ENCODE assay signal across 1 cellular context in genomic region chr6:3825331-3825831, GRCh38.
A peak's percentile ranks its signal among the peaks of the same experiment; 100 is the strongest.
TF ChIP-seq lines count a peak whose summit lies in the region.

No MANE protein-coding gene starts in this region.

TF ChIP-seq in HepG2, 621 proteins besides CTCF, POLR2A, EP300 and RAD21 (continued from another document and continues in another):
- peak; percentile 83 to 91 for TF ChIP-seq HMGXB4 (CRISPR knock-in tag; IDR thresholded peaks at IDR 0.05; ENCODE audit: borderline replicate concordance in 1 of 2, low read depth in 1 of 2)
- TF ChIP-seq, protein P1, sequence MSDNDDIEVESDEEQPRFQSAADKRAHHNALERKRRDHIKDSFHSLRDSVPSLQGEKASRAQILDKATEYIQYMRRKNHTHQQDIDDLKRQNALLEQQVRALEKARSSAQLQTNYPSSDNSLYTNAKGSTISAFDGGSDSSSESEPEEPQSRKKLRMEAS (IDR thresholded peaks at IDR 0.05), result peak; percentile 46
- TF ChIP-seq NKX3-1 (CRISPR knock-in tag; IDR thresholded peaks at IDR 0.05), result no peak
- TF ChIP-seq, protein P2, sequence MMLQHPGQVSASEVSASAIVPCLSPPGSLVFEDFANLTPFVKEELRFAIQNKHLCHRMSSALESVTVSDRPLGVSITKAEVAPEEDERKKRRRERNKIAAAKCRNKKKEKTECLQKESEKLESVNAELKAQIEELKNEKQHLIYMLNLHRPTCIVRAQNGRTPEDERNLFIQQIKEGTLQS (CRISPR knock-in tag; IDR thresholded peaks at IDR 0.05), result no peak
- TF ChIP-seq MTA1 (CRISPR knock-in tag; IDR thresholded peaks at IDR 0.05; ENCODE audit: borderline replicate concordance), result no peak
- no peak for TF ChIP-seq ZBTB7A (CRISPR knock-in tag; IDR thresholded peaks at IDR 0.05)
- TF ChIP-seq NFE2 (CRISPR knock-in tag; IDR thresholded peaks at IDR 0.05), result no peak
- peak; percentile 58; the same call in 1 of the 2 replicates for TF ChIP-seq SMAD3 (CRISPR knock-in tag; IDR thresholded peaks at IDR 0.05)
- no peak; the same call in 1 of the 2 replicates for TF ChIP-seq ZC3H13 (CRISPR knock-in tag; IDR thresholded peaks at IDR 0.05)
- TF ChIP-seq DNMT3B (CRISPR knock-in tag; conservative IDR thresholded peaks at IDR 0.05), result no peak
- TF ChIP-seq PCBP1 (IDR thresholded peaks at IDR 0.05; ENCODE audit: borderline replicate concordance, low read depth, low read length), result no peak
- TF ChIP-seq RELA (CRISPR knock-in tag; IDR thresholded peaks at IDR 0.05), result no peak
- TF ChIP-seq MTF1 (CRISPR knock-in tag; IDR thresholded peaks at IDR 0.05), result no peak
- TF ChIP-seq ZSCAN22 (CRISPR knock-in tag; IDR thresholded peaks at IDR 0.05), result no peak
- TF ChIP-seq ZNF547 (CRISPR knock-in tag; IDR thresholded peaks at IDR 0.05), result no peak
- TF ChIP-seq CHD2 (IDR thresholded peaks at IDR 0.05; ENCODE audit: low read depth, low read length), result no peak
- TF ChIP-seq PAX8 (CRISPR knock-in tag; IDR thresholded peaks at IDR 0.05; ENCODE audit: borderline replicate concordance), result no peak
- TF ChIP-seq ZNF670 (CRISPR knock-in tag; IDR thresholded peaks at IDR 0.05; ENCODE audit: borderline replicate concordance), result no peak
- no peak for TF ChIP-seq ZBTB40 (IDR thresholded peaks at IDR 0.05)
- TF ChIP-seq ZBTB40 (CRISPR knock-in tag; IDR thresholded peaks at IDR 0.05), result no peak; the same call in 1 of the 2 replicates
- TF ChIP-seq SP2 (CRISPR knock-in tag; IDR thresholded peaks at IDR 0.05), result no peak
- TF ChIP-seq NAIF1 (CRISPR knock-in tag; IDR thresholded peaks at IDR 0.05; ENCODE audit: borderline replicate concordance), result no peak
- no peak for TF ChIP-seq NBN (conservative IDR thresholded peaks at IDR 0.05)
- TF ChIP-seq ZFP62 (CRISPR knock-in tag; IDR thresholded peaks at IDR 0.05), result no peak
- TF ChIP-seq UBTF (CRISPR knock-in tag; IDR thresholded peaks at IDR 0.05), result peak; percentile 62; the same call in 1 of the 2 replicates
- TF ChIP-seq THYN1 (CRISPR knock-in tag; IDR thresholded peaks at IDR 0.05; ENCODE audit: borderline replicate concordance, low read depth), result no peak
- TF ChIP-seq SATB2 (CRISPR knock-in tag; IDR thresholded peaks at IDR 0.05), result no peak
- no peak for TF ChIP-seq FIP1L1 (IDR thresholded peaks at IDR 0.05; ENCODE audit: borderline replicate concordance, insufficient read depth, low read depth, low read length)
- TF ChIP-seq CAMTA2 (CRISPR knock-in tag; IDR thresholded peaks at IDR 0.05; ENCODE audit: borderline replicate concordance), result no peak
- TF ChIP-seq KDM4B (CRISPR knock-in tag; IDR thresholded peaks at IDR 0.05), result no peak
- TF ChIP-seq FOXP4 (CRISPR knock-in tag; IDR thresholded peaks at IDR 0.05), result peak; percentile 49; the same call in 1 of the 2 replicates
- TF ChIP-seq ZSCAN12 (CRISPR knock-in tag; IDR thresholded peaks at IDR 0.05), result 0 out of 2 replicates have a peak, but pooled peaks have one; percentile 51
- no peak for TF ChIP-seq LCORL (IDR thresholded peaks at IDR 0.05)
- peak; percentile 84 for TF ChIP-seq LCORL (CRISPR knock-in tag; IDR thresholded peaks at IDR 0.05)
- TF ChIP-seq ZNF710 (CRISPR knock-in tag; IDR thresholded peaks at IDR 0.05; ENCODE audit: borderline replicate concordance), result peak; percentile 43; the same call in 1 of the 2 replicates
- TF ChIP-seq ZNF615 (CRISPR knock-in tag; IDR thresholded peaks at IDR 0.05; ENCODE audit: borderline replicate concordance), result no peak
- no peak for TF ChIP-seq ZNF230 (CRISPR knock-in tag; IDR thresholded peaks at IDR 0.05)
- no peak for TF ChIP-seq BRF2 (CRISPR knock-in tag; IDR thresholded peaks at IDR 0.05)
- TF ChIP-seq, protein P3, sequence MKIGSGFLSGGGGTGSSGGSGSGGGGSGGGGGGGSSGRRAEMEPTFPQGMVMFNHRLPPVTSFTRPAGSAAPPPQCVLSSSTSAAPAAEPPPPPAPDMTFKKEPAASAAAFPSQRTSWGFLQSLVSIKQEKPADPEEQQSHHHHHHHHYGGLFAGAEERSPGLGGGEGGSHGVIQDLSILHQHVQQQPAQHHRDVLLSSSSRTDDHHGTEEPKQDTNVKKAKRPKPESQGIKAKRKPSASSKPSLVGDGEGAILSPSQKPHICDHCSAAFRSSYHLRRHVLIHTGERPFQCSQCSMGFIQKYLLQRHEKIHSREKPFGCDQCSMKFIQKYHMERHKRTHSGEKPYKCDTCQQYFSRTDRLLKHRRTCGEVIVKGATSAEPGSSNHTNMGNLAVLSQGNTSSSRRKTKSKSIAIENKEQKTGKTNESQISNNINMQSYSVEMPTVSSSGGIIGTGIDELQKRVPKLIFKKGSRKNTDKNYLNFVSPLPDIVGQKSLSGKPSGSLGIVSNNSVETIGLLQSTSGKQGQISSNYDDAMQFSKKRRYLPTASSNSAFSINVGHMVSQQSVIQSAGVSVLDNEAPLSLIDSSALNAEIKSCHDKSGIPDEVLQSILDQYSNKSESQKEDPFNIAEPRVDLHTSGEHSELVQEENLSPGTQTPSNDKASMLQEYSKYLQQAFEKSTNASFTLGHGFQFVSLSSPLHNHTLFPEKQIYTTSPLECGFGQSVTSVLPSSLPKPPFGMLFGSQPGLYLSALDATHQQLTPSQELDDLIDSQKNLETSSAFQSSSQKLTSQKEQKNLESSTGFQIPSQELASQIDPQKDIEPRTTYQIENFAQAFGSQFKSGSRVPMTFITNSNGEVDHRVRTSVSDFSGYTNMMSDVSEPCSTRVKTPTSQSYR (CRISPR knock-in tag; IDR thresholded peaks at IDR 0.05; ENCODE audit: borderline replicate concordance), result peak; percentile 22; the same call in 1 of the 2 replicates
- TF ChIP-seq AHR (CRISPR knock-in tag; IDR thresholded peaks at IDR 0.05), result no peak
